Comparison of ENCODE assay signal across 1 cellular context in the genomic region with DNA sequence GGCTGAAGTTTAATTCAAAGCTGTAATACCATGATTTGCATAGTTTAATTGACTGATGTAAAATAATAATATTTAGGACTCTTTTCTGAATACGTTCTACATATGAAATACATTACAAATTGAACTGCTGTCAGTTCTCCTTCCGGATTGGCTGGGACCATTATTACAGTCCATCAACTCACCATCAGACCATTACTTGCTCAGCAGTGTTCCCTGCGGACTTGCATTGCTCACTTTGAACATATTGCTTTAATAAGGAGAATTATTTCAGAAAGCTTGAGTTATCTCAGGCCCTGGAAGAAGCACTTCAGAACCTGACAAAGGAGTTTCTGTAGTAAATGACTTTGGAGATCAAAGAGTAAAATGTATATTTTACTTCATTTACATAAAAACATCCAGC.
TF ChIP-seq lines count a peak whose summit lies in the region.

No MANE protein-coding gene starts in this region.

TF ChIP-seq in IMR-90, 13 proteins besides CTCF, POLR2A, EP300 and RAD21 (continued from another document):
- TF ChIP-seq, protein P1, sequence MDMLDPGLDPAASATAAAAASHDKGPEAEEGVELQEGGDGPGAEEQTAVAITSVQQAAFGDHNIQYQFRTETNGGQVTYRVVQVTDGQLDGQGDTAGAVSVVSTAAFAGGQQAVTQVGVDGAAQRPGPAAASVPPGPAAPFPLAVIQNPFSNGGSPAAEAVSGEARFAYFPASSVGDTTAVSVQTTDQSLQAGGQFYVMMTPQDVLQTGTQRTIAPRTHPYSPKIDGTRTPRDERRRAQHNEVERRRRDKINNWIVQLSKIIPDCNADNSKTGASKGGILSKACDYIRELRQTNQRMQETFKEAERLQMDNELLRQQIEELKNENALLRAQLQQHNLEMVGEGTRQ (IDR thresholded peaks at IDR 0.05; ENCODE audit: low read depth, low read length): no peak
- TF ChIP-seq FOS (IDR thresholded peaks at IDR 0.05; ENCODE audit: low read depth, low read length): no peak
- TF ChIP-seq CHD1 (IDR thresholded peaks at IDR 0.05; ENCODE audit: low read depth, low read length): no peak
- no peak for TF ChIP-seq MAZ (IDR thresholded peaks at IDR 0.05; ENCODE audit: borderline replicate concordance, low read depth, low read length)
- TF ChIP-seq, protein P2, sequence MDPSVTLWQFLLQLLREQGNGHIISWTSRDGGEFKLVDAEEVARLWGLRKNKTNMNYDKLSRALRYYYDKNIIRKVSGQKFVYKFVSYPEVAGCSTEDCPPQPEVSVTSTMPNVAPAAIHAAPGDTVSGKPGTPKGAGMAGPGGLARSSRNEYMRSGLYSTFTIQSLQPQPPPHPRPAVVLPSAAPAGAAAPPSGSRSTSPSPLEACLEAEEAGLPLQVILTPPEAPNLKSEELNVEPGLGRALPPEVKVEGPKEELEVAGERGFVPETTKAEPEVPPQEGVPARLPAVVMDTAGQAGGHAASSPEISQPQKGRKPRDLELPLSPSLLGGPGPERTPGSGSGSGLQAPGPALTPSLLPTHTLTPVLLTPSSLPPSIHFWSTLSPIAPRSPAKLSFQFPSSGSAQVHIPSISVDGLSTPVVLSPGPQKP (IDR thresholded peaks at IDR 0.05; ENCODE audit: borderline replicate concordance, low read depth, low read length): no peak
- TF ChIP-seq CEBPB (IDR thresholded peaks at IDR 0.05; ENCODE audit: low read depth, low read length): no peak
- no peak for TF ChIP-seq SMC3 (IDR thresholded peaks at IDR 0.05; ENCODE audit: low read depth, low read length)
- TF ChIP-seq MAFK (IDR thresholded peaks at IDR 0.05; ENCODE audit: low read depth, low read length): no peak
